In genomic region chr2:173924285-173924684, GRCh38 we compare ENCODE assay signal across 22 cellular contexts.
"Had no signal": no experiment of that assay in that cellular context is flagged by ENCODE, and none has a peak within 500 bp of the region (broad histone marks: within the 10 kb centered on the region; RNA-seq: fewer than 3 reads in every experiment).

No MANE protein-coding gene starts in this region.

- H3K4me3 ChIP-seq: ascending aorta, gastrocnemius medialis, testis had no signal

- H3K4me3 Mint-ChIP-seq: activated CD4-positive, alpha-beta T cell treated with anti-CD3 and anti-CD28 coated beads, Interleukin-2, amount 10 ng/mL, durations not matched to agents 24 days and 14 days; activated CD8-positive, alpha-beta T cell treated with anti-CD3 and anti-CD28 coated beads for 36 hours; activated naive CD4-positive, alpha-beta T cell treated with anti-CD3 and anti-CD28 coated beads, Interleukin-2, amount 10 ng/mL, durations not matched to agents 7 days and 5 days; nephron; type B pancreatic cell had no signal

- H3K4me1 ChIP-seq: testis had no signal

- H3K27me3 Mint-ChIP-seq: activated CD4-positive, alpha-beta T cell treated with anti-CD3 and anti-CD28 coated beads, Interleukin-2, amount 10 ng/mL, durations not matched to agents 24 days and 14 days; activated CD8-positive, alpha-beta T cell treated with anti-CD3 and anti-CD28 coated beads for 36 hours; activated naive CD4-positive, alpha-beta T cell treated with anti-CD3 and anti-CD28 coated beads, Interleukin-2, amount 10 ng/mL, durations not matched to agents 7 days and 5 days; type B pancreatic cell had no signal

- H3K27ac Mint-ChIP-seq: activated CD4-positive, alpha-beta T cell treated with anti-CD3 and anti-CD28 coated beads, Interleukin-2, amount 10 ng/mL, durations not matched to agents 24 days and 14 days; activated naive CD4-positive, alpha-beta T cell treated with anti-CD3 and anti-CD28 coated beads, Interleukin-2, amount 10 ng/mL, durations not matched to agents 7 days and 5 days; type B pancreatic cell had no signal

- H3K9me3 ChIP-seq: ascending aorta, gastrocnemius medialis, testis had no signal

- DNase-seq: activated CD4-positive, alpha-beta T cell treated with anti-CD3 and anti-CD28 coated beads, Interleukin-2, amount 10 ng/mL, durations not matched to agents 24 days and 14 days; activated CD8-positive, alpha-beta T cell treated with anti-CD3 and anti-CD28 coated beads for 36 hours; activated effector memory CD4-positive, alpha-beta T cell treated with Interleukin-2 at 50 U/mL for 16 hours; activated naive CD4-positive, alpha-beta T cell treated with anti-CD3 and anti-CD28 coated beads, Interleukin-2, amount 10 ng/mL, durations not matched to agents 7 days and 5 days; activated T-cell treated with anti-CD3 and anti-CD28 coated beads, Interleukin-2, amount 50 U/mL, for 1 hour; effector CD4-positive, alpha-beta T cell; gastrocnemius medialis; head of caudate nucleus; left ventricle myocardium superior; mesenchymal stem cell; occipital lobe; retina; stimulated activated CD4-positive, alpha-beta T cell treated with anti-CD3 and anti-CD28 coated beads, Interleukin-12 subunit alpha, Interleukin-12 subunit beta, amount 100 ng/mL, for 4 hours; stimulated activated CD4-positive, alpha-beta T cell treated with anti-CD3 and anti-CD28 coated beads, Interleukin-1b, Interleukin-23, amount 100 ng/mL, for 48 hours; stimulated activated CD8-positive, alpha-beta memory T cell treated with anti-CD3 and anti-CD28 coated beads, Interleukin-4, amount 100 ng/mL, for 48 hours; T-helper 1 cell; T1000; testis had no signal

- H3K27me3 ChIP-seq: ascending aorta, gastrocnemius medialis, testis had no signal

- H3K9me3 Mint-ChIP-seq: activated CD4-positive, alpha-beta T cell treated with anti-CD3 and anti-CD28 coated beads, Interleukin-2, amount 10 ng/mL, durations not matched to agents 24 days and 14 days; type B pancreatic cell had no signal

- ATAC-seq: activated CD8-positive, alpha-beta T cell treated with anti-CD3 and anti-CD28 coated beads for 36 hours; esophagus mucosa; gastrocnemius medialis; left ventricle myocardium superior had no signal

- H3K27ac ChIP-seq: ascending aorta, gastrocnemius medialis, testis had no signal
